Comparison of ENCODE assay signal across 18 cellular contexts in the genomic region with DNA sequence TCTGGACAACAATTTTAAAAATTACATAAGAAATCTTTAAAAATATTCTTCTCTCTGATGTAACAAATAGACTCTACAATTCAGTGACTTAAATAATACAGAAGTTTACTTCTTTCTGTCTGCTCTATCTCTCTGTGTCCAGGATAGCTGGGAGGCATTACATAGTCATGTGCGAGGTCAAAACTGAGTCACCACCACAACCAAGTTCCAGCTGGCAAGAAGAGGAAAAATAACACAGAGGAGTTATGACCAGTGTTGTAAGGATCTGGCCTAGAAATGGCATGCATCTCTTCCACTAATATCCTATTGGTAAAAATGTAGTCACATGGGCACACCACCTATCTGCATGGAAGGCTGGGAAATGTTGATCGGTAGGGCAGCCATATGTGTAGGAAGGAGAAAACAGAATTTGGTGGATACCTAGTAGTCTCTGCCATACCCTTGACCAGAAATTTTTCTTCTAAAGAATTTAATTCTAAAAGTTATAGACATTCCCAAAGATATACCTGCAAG. TPM values are rescaled to one million over a fixed set of nuclear protein-coding genes. Genes with fewer than 3 reads are reported as not detected.
DNase-seq lines count a peak whose midpoint lies in the region; ATAC-seq, FAIRE-seq and TF ChIP-seq lines count a peak whose summit lies in the region.
"Had no signal": no experiment of that assay in that cellular context is flagged by ENCODE, and none has a peak within 500 bp of the region (broad histone marks: within the 10 kb centered on the region; RNA-seq: fewer than 3 reads in every experiment).

No MANE protein-coding gene starts in this region.

- H3K4me3 ChIP-seq in bronchial epithelial cell (ENCODE audit: low read depth, low read length), result no peak overlapping the region
- H3K4me3 ChIP-seq: GM12878, neural progenitor cell had no signal

- H3K4me1 Mint-ChIP-seq in mesothelial cell of epicardium, result no peaks in the 10 kb centered on the region
- H3K4me1 Mint-ChIP-seq in activated CD8-positive, alpha-beta memory T cell treated with anti-CD3 and anti-CD28 coated beads, Interleukin-2, amount 10 ng/mL, durations not matched to agents 7 days and 5 days, result no peaks in the 10 kb centered on the region
- no peaks in the 10 kb centered on the region for H3K4me1 Mint-ChIP-seq in activated CD4-positive, alpha-beta memory T cell treated with anti-CD3 and anti-CD28 coated beads, Interleukin-2, amount 10 ng/mL, durations not matched to agents 7 days and 5 days
- H3K4me1 Mint-ChIP-seq: activated naive CD8-positive, alpha-beta T cell treated with anti-CD3 and anti-CD28 coated beads, Interleukin-2, amount 10 ng/mL, durations not matched to agents 7 days and 5 days; neural progenitor cell had no signal

- H3K27ac Mint-ChIP-seq in mesothelial cell of epicardium, result no peak overlapping the region
- no peak overlapping the region for H3K27ac Mint-ChIP-seq in activated CD8-positive, alpha-beta memory T cell treated with anti-CD3 and anti-CD28 coated beads, Interleukin-2, amount 10 ng/mL, durations not matched to agents 7 days and 5 days
- H3K27ac Mint-ChIP-seq in activated CD4-positive, alpha-beta memory T cell treated with anti-CD3 and anti-CD28 coated beads, Interleukin-2, amount 10 ng/mL, durations not matched to agents 7 days and 5 days, result no peak overlapping the region
- H3K27ac Mint-ChIP-seq: activated CD4-positive, alpha-beta memory T cell treated with anti-CD3 and anti-CD28 coated beads for 36 hours; activated naive CD8-positive, alpha-beta T cell treated with anti-CD3 and anti-CD28 coated beads, Interleukin-2, amount 10 ng/mL, durations not matched to agents 7 days and 5 days; neural progenitor cell had no signal

- DNase-seq in EH (ENCODE audit: low read depth) (peak; percentile 92), NCI-H226 (peak; percentile 80), bronchial epithelial cell (ENCODE audit: low read depth) (peak; percentile 83), lung microvascular endothelial cell (ENCODE audit: low read depth in 2 of 2) (peak; percentile 6 to 62), pons (ENCODE audit: low spot score) (no peak), mesothelial cell of epicardium (ENCODE audit: low spot score in 2 of 2, unreplicated experiment in 2 of 2) (no peak)
- no peak for DNase-seq in activated CD8-positive, alpha-beta memory T cell treated with anti-CD3 and anti-CD28 coated beads, Interleukin-2, amount 10 ng/mL, durations not matched to agents 7 days and 5 days
- DNase-seq in activated CD4-positive, alpha-beta memory T cell treated with anti-CD3 and anti-CD28 coated beads, Interleukin-2, amount 10 ng/mL, durations not matched to agents 7 days and 5 days, result no peak
- DNase-seq: activated CD4-positive, alpha-beta memory T cell treated with anti-CD3 and anti-CD28 coated beads for 36 hours; activated naive CD8-positive, alpha-beta T cell treated with anti-CD3 and anti-CD28 coated beads, Interleukin-2, amount 10 ng/mL, durations not matched to agents 7 days and 5 days; Caco-2; NCI-H1417 treated with DMSO at 0.1 percent for 48 hours; NCI-H774; stimulated activated CD4-positive, alpha-beta T cell treated with anti-CD3 and anti-CD28 coated beads, Interleukin-15, amount 100 ng/mL, for 24 hours had no signal

- no peaks in the 10 kb centered on the region for H3K36me3 Mint-ChIP-seq in mesothelial cell of epicardium
- H3K36me3 Mint-ChIP-seq in activated CD8-positive, alpha-beta memory T cell treated with anti-CD3 and anti-CD28 coated beads, Interleukin-2, amount 10 ng/mL, durations not matched to agents 7 days and 5 days, result no peaks in the 10 kb centered on the region
- no peaks in the 10 kb centered on the region for H3K36me3 Mint-ChIP-seq in activated CD4-positive, alpha-beta memory T cell treated with anti-CD3 and anti-CD28 coated beads, Interleukin-2, amount 10 ng/mL, durations not matched to agents 7 days and 5 days (ENCODE audit: low read depth)
- H3K36me3 Mint-ChIP-seq: activated CD4-positive, alpha-beta memory T cell treated with anti-CD3 and anti-CD28 coated beads for 36 hours; activated naive CD8-positive, alpha-beta T cell treated with anti-CD3 and anti-CD28 coated beads, Interleukin-2, amount 10 ng/mL, durations not matched to agents 7 days and 5 days; neural progenitor cell had no signal

- CTCF ChIA-PET in activated CD8-positive, alpha-beta memory T cell treated with anti-CD3 and anti-CD28 coated beads, Interleukin-2, amount 10 ng/mL, durations not matched to agents 7 days and 5 days (lab: Charles Lee), result no interaction called here
- CTCF ChIA-PET in activated CD4-positive, alpha-beta memory T cell treated with anti-CD3 and anti-CD28 coated beads, Interleukin-2, amount 10 ng/mL, durations not matched to agents 7 days and 5 days (lab: Charles Lee), result no interaction called here

- no peaks in the 10 kb centered on the region for H3K9me3 Mint-ChIP-seq in mesothelial cell of epicardium
- no peaks in the 10 kb centered on the region for H3K9me3 Mint-ChIP-seq in activated CD8-positive, alpha-beta memory T cell treated with anti-CD3 and anti-CD28 coated beads, Interleukin-2, amount 10 ng/mL, durations not matched to agents 7 days and 5 days (ENCODE audit: low read depth)
- H3K9me3 Mint-ChIP-seq in activated CD4-positive, alpha-beta memory T cell treated with anti-CD3 and anti-CD28 coated beads, Interleukin-2, amount 10 ng/mL, durations not matched to agents 7 days and 5 days, result no peaks in the 10 kb centered on the region
- H3K9me3 Mint-ChIP-seq: activated CD4-positive, alpha-beta memory T cell treated with anti-CD3 and anti-CD28 coated beads for 36 hours; neural progenitor cell had no signal

- TF ChIP-seq CTCF in bronchial epithelial cell (IDR thresholded peaks at IDR 0.05; ENCODE audit: insufficient read depth, low read length, severe bottlenecking), result no peak
- TF ChIP-seq CTCF in mesothelial cell of epicardium (IDR thresholded peaks at IDR 0.05; ENCODE audit: unreplicated experiment), result no peak

- H3K27me3 Mint-ChIP-seq in mesothelial cell of epicardium (ENCODE audit: low read depth), result no peaks in the 10 kb centered on the region
- H3K27me3 Mint-ChIP-seq in activated CD8-positive, alpha-beta memory T cell treated with anti-CD3 and anti-CD28 coated beads, Interleukin-2, amount 10 ng/mL, durations not matched to agents 7 days and 5 days, result no peaks in the 10 kb centered on the region
- no peaks in the 10 kb centered on the region for H3K27me3 Mint-ChIP-seq in activated CD4-positive, alpha-beta memory T cell treated with anti-CD3 and anti-CD28 coated beads, Interleukin-2, amount 10 ng/mL, durations not matched to agents 7 days and 5 days
- H3K27me3 Mint-ChIP-seq: activated CD4-positive, alpha-beta memory T cell treated with anti-CD3 and anti-CD28 coated beads for 36 hours; activated naive CD8-positive, alpha-beta T cell treated with anti-CD3 and anti-CD28 coated beads, Interleukin-2, amount 10 ng/mL, durations not matched to agents 7 days and 5 days had no signal

- H3K36me3 ChIP-seq in bronchial epithelial cell (ENCODE audit: control insufficient read depth, insufficient read depth, low read length), result no peaks in the 10 kb centered on the region
- H3K36me3 ChIP-seq: neural progenitor cell had no signal

- POLR2A ChIA-PET in activated CD4-positive, alpha-beta memory T cell treated with anti-CD3 and anti-CD28 coated beads, Interleukin-2, amount 10 ng/mL, durations not matched to agents 7 days and 5 days (lab: Charles Lee), result no interaction called here

- no peaks in the 10 kb centered on the region for H3K27me3 ChIP-seq in bronchial epithelial cell (ENCODE audit: control insufficient read depth, insufficient read depth, low read length)
- H3K27me3 ChIP-seq: neural progenitor cell had no signal

- no peak for FAIRE-seq in bronchial epithelial cell (lab: Jason Lieb, UNC)
- FAIRE-seq: endometrium, GM12878, islet of Langerhans had no signal

- no peak overlapping the region for H3K4me3 Mint-ChIP-seq in mesothelial cell of epicardium
- H3K4me3 Mint-ChIP-seq in activated CD8-positive, alpha-beta memory T cell treated with anti-CD3 and anti-CD28 coated beads, Interleukin-2, amount 10 ng/mL, durations not matched to agents 7 days and 5 days, result no peak overlapping the region
- H3K4me3 Mint-ChIP-seq in activated CD4-positive, alpha-beta memory T cell treated with anti-CD3 and anti-CD28 coated beads, Interleukin-2, amount 10 ng/mL, durations not matched to agents 7 days and 5 days, result no peak overlapping the region
- H3K4me3 Mint-ChIP-seq: activated CD4-positive, alpha-beta memory T cell treated with anti-CD3 and anti-CD28 coated beads for 36 hours; activated naive CD8-positive, alpha-beta T cell treated with anti-CD3 and anti-CD28 coated beads, Interleukin-2, amount 10 ng/mL, durations not matched to agents 7 days and 5 days; neural progenitor cell had no signal

- no peak for ATAC-seq in activated CD8-positive, alpha-beta memory T cell treated with anti-CD3 and anti-CD28 coated beads, Interleukin-2, amount 10 ng/mL, durations not matched to agents 7 days and 5 days
- ATAC-seq: GM12878 had no signal

RNA-seq across cellular contexts. Expression of a gene that starts 39.4 kb away (rescaled TPM):
- total RNA-seq in bronchial epithelial cell (33.2 and 50.4 TPM in 2 replicates), lung microvascular endothelial cell (56.4 and 72.4 TPM in 2 replicates), mesothelial cell of epicardium (102 to 115 TPM (median 104 TPM) in 3 replicates)
- under 1 TPM; 0.09 to 0.66 TPM for total RNA-seq in activated CD8-positive, alpha-beta memory T cell treated with anti-CD3 and anti-CD28 coated beads, Interleukin-2, amount 10 ng/mL, durations not matched to agents 7 days and 5 days
- 1 to 10 TPM; 1.4 to 1.5 TPM for total RNA-seq in activated CD4-positive, alpha-beta memory T cell treated with anti-CD3 and anti-CD28 coated beads, Interleukin-2, amount 10 ng/mL, durations not matched to agents 7 days and 5 days

Comparison
In these comparisons a context has a peak if more than half of its experiments do, and no peak if none do; other contexts are left out.
1. DNase-seq: peak in EH (single experiment), NCI-H226 (single experiment), bronchial epithelial cell (single experiment) and lung microvascular endothelial cell (2 of 2); none in pons (single experiment), mesothelial cell of epicardium (0 of 2), activated CD8-positive, alpha-beta memory T cell treated with anti-CD3 and anti-CD28 coated beads, Interleukin-2, amount 10 ng/mL, durations not matched to agents 7 days and 5 days (single experiment) and activated CD4-positive, alpha-beta memory T cell treated with anti-CD3 and anti-CD28 coated beads, Interleukin-2, amount 10 ng/mL, durations not matched to agents 7 days and 5 days (single experiment).
2. RNA of a gene that starts 39.4 kb away (total RNA-seq): 102 to 115 TPM in mesothelial cell of epicardium, 56.4 to 72.4 TPM in lung microvascular endothelial cell and 33.2 to 50.4 TPM in bronchial epithelial cell; 1.4 to 1.5 TPM in activated CD4-positive, alpha-beta memory T cell treated with anti-CD3 and anti-CD28 coated beads, Interleukin-2, amount 10 ng/mL, durations not matched to agents 7 days and 5 days and 0.09 to 0.66 TPM in activated CD8-positive, alpha-beta memory T cell treated with anti-CD3 and anti-CD28 coated beads, Interleukin-2, amount 10 ng/mL, durations not matched to agents 7 days and 5 days; every median in the first group is over 10 times any median in the second.